ENCODE assay signal across 28 cellular contexts in the genomic region with DNA sequence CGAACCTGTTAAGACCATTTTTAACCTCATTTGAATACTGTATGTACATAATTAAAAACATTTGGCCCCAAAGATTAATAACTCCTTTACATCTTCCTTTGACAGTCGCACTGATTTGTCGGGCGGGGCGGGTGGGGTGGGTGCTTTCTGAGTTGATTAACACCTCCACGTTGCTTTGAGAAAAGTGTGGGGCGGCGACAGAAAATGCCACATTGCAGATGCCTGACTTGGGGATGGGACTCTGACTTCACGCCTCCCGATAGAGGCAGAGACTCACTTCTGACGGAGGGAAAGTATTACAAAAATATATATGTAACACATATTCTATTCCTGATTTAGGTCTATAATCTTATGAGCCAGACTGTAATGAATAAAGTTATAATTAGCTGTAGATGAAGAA.
"Had no signal": no experiment of that assay in that cellular context is flagged by ENCODE, and none has a peak within 500 bp of the region (broad histone marks: within the 10 kb centered on the region; RNA-seq: fewer than 3 reads in every experiment).

No MANE protein-coding gene starts in this region.

- H3K27me3 ChIP-seq: testis, thyroid gland, upper lobe of left lung, upper lobe of right lung, uterus, vagina had no signal

- H3K4me3 Mint-ChIP-seq: stimulated activated effector memory CD8-positive, alpha-beta T cell treated with anti-CD3 and anti-CD28 coated beads, Interleukin-12 subunit alpha, Interleukin-12 subunit beta, amount 100 ng/mL, for 72 hours; stimulated activated memory B cell treated with anti-CD40 and anti-IgM and Interleukin-4, amounts not matched to agents 10 μg/mL and 1 μg/mL and 100 μg/mL, for 72 hours; stimulated activated naive B cell treated with anti-CD40 and anti-IgM and Interleukin-4, amounts not matched to agents 10 μg/mL and 1 μg/mL and 100 μg/mL, for 72 hours; stimulated activated naive CD8-positive, alpha-beta T cell treated with anti-CD3 and anti-CD28 coated beads, Interleukin-15, amount 100 ng/mL, for 72 hours; stimulated activated naive CD8-positive, alpha-beta T cell treated with anti-CD3 and anti-CD28 coated beads, Interleukin-15, Interleukin-2, amounts not matched to agents 100 ng/mL and 50 ng/mL, for 24 hours; type B pancreatic cell had no signal

- H3K4me1 ChIP-seq: stomach, suprapubic skin, testis, thyroid gland, tibial artery, tibial nerve, transverse colon, upper lobe of left lung, upper lobe of right lung, uterus, vagina had no signal

- H3K4me3 ChIP-seq: stomach, suprapubic skin, testis, thoracic aorta, thyroid gland, tibial artery, tibial nerve, transverse colon, upper lobe of left lung, upper lobe of right lung, uterus, vagina had no signal

- DNase-seq: stimulated activated CD4-positive, alpha-beta T cell treated with anti-CD3 and anti-CD28 coated beads, Interleukin-2, amount 100 ng/mL, for 48 hours; stimulated activated CD4-positive, alpha-beta T cell treated with anti-CD3 and anti-CD28 coated beads, Interleukin-4, amount 100 ng/mL, for 1 hour; stimulated activated CD4-positive, alpha-beta T cell treated with anti-CD3 and anti-CD28 coated beads, Interleukin-4, amount 100 ng/mL, for 24 hours; stimulated activated CD4-positive, alpha-beta T cell treated with anti-CD3 and anti-CD28 coated beads, Interleukin-4, amount 100 ng/mL, for 4 hours; stimulated activated CD8-positive, alpha-beta memory T cell treated with anti-CD3 and anti-CD28 coated beads, Interleukin-4, amount 100 ng/mL, for 48 hours; stimulated activated naive B cell treated with anti-CD40 and anti-IgM and Interleukin-4, amounts not matched to agents 10 μg/mL and 1 μg/mL and 100 μg/mL, for 72 hours; stimulated activated naive CD4-positive, alpha-beta T cell; stimulated activated naive CD4-positive, alpha-beta T cell treated with Interleukin-2 at 50 U/mL for 16 hours; stimulated activated naive CD8-positive, alpha-beta T cell treated with anti-CD3 and anti-CD28 coated beads, Interleukin-15, amount 100 ng/mL, for 72 hours; stimulated activated naive CD8-positive, alpha-beta T cell treated with anti-CD3 and anti-CD28 coated beads, Interleukin-15, Interleukin-2, amounts not matched to agents 100 U/mL and 50 U/mL, for 24 hours; stomach; substantia nigra; testis; thyroid gland; tibial artery; transverse colon; trophoblast cell; upper lobe of left lung; upper lobe of right lung; uterus had no signal

- H3K36me3 ChIP-seq: stomach, suprapubic skin, thoracic aorta, thyroid gland, tibial artery, tibial nerve, transverse colon, upper lobe of left lung, upper lobe of right lung, uterus, vagina had no signal

- H3K9me3 Mint-ChIP-seq: stimulated activated effector memory CD8-positive, alpha-beta T cell treated with anti-CD3 and anti-CD28 coated beads, Interleukin-12 subunit alpha, Interleukin-12 subunit beta, amount 100 ng/mL, for 72 hours; stimulated activated memory B cell treated with anti-CD40 and anti-IgM and Interleukin-4, amounts not matched to agents 10 μg/mL and 1 μg/mL and 100 μg/mL, for 72 hours; stimulated activated naive B cell treated with anti-CD40 and anti-IgM and Interleukin-4, amounts not matched to agents 10 μg/mL and 1 μg/mL and 100 μg/mL, for 72 hours; stimulated activated naive CD8-positive, alpha-beta T cell treated with anti-CD3 and anti-CD28 coated beads, Interleukin-15, amount 100 ng/mL, for 72 hours; stimulated activated naive CD8-positive, alpha-beta T cell treated with anti-CD3 and anti-CD28 coated beads, Interleukin-15, Interleukin-2, amounts not matched to agents 100 ng/mL and 50 ng/mL, for 24 hours; type B pancreatic cell had no signal

- H3K9me3 ChIP-seq: stomach, suprapubic skin, testis, thoracic aorta, thyroid gland, tibial artery, tibial nerve, transverse colon, upper lobe of left lung, upper lobe of right lung, uterus, vagina had no signal

- H3K27ac ChIP-seq: stomach, suprapubic skin, testis, thoracic aorta, thyroid gland, tibial artery, tibial nerve, transverse colon, upper lobe of left lung, upper lobe of right lung, uterus, vagina had no signal

- H3K36me3 Mint-ChIP-seq: stimulated activated effector memory CD8-positive, alpha-beta T cell treated with anti-CD3 and anti-CD28 coated beads, Interleukin-12 subunit alpha, Interleukin-12 subunit beta, amount 100 ng/mL, for 72 hours; stimulated activated memory B cell treated with anti-CD40 and anti-IgM and Interleukin-4, amounts not matched to agents 10 μg/mL and 1 μg/mL and 100 μg/mL, for 72 hours; stimulated activated naive B cell treated with anti-CD40 and anti-IgM and Interleukin-4, amounts not matched to agents 10 μg/mL and 1 μg/mL and 100 μg/mL, for 72 hours; type B pancreatic cell had no signal

- H3K27ac Mint-ChIP-seq: stimulated activated effector memory CD8-positive, alpha-beta T cell treated with anti-CD3 and anti-CD28 coated beads, Interleukin-12 subunit alpha, Interleukin-12 subunit beta, amount 100 ng/mL, for 72 hours; stimulated activated memory B cell treated with anti-CD40 and anti-IgM and Interleukin-4, amounts not matched to agents 10 μg/mL and 1 μg/mL and 100 μg/mL, for 72 hours; stimulated activated naive B cell treated with anti-CD40 and anti-IgM and Interleukin-4, amounts not matched to agents 10 μg/mL and 1 μg/mL and 100 μg/mL, for 72 hours; stimulated activated naive CD8-positive, alpha-beta T cell treated with anti-CD3 and anti-CD28 coated beads, Interleukin-15, amount 100 ng/mL, for 72 hours; stimulated activated naive CD8-positive, alpha-beta T cell treated with anti-CD3 and anti-CD28 coated beads, Interleukin-15, Interleukin-2, amounts not matched to agents 100 ng/mL and 50 ng/mL, for 24 hours; type B pancreatic cell had no signal
